Comparison of ENCODE assay signal across 8 cellular contexts in the genomic region with DNA sequence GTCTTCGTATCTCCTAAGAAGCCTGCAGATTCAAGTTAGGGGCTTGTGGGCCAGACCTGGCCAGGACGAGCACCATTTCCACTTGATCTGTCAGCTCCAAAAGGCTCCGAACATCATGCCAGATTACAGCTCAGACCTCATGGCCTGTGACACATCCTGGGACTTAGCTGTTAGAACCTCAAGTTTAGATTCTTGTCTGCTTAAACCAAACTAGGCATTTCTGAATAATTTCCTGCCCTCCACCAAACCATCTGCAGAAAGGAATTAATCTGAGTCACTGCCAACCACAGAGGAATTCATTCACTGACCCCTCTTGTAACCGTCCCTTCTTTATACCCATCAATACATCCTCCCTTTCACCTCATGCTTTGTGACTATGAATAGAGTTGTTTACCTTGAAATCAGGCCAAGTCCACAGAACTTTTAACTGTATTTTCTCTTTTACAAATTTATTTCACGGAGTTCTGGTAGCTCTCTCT.
DNase-seq lines count a peak whose midpoint lies in the region; ATAC-seq, FAIRE-seq and TF ChIP-seq lines count a peak whose summit lies in the region.

No MANE protein-coding gene starts in this region.

- SMC1A ChIA-PET in GM12878 (lab: Charles Lee; ENCODE audit: uncharacterized antibody, unreplicated experiment), result interaction anchor here (0.9 to 1.6 kb wide), 3 partner anchors 13 to 203 kb away, joined by 3 read pairs; no protein-coding TSS in a partner anchor

- RAD21 ChIA-PET in GM12878 (lab: Charles Lee; ENCODE audit: unreplicated experiment), result interaction anchor here (1.2 to 2.2 kb wide), 2 partner anchors 52 to 356 kb away, joined by 3 to 8 read pairs; no protein-coding TSS in a partner anchor

- no peak overlapping the region for H3K4me2 ChIP-seq in GM12878 (ENCODE audit: control insufficient read depth, insufficient read depth)

- no peaks in the 10 kb centered on the region for H3K79me2 ChIP-seq in GM12878 (ENCODE audit: control insufficient read depth, insufficient read depth, low read length)

- H3K36me3 ChIP-seq in GM12878 (ENCODE audit: control insufficient read depth in 2 of 2, insufficient read depth in 2 of 2, low read length in 1 of 2) (no peaks in the 10 kb centered on the region), muscle layer of duodenum (ENCODE audit: control insufficient read depth in 1 of 2, insufficient read depth in 2 of 2, low read length in 2 of 2) (no peaks in the 10 kb centered on the region)

- POLR2A ChIA-PET in GM12878 (lab: Charles Lee), result interaction anchor here (0.6 kb wide), 3 partner anchors 34 to 626 kb away, joined by 4 to 6 read pairs (median 5); no protein-coding TSS in a partner anchor

- no peaks in the 10 kb centered on the region for H3K4me1 ChIP-seq in GM12878 (ENCODE audit: control insufficient read depth, insufficient read depth, low read length)
- H3K4me1 ChIP-seq in muscle layer of duodenum (ENCODE audit: control insufficient read depth in 1 of 2, insufficient read depth in 2 of 2, low read length in 2 of 2), result peaks cover 19 to 26% of the 10 kb centered on the region in 2 donors

- no peak for TF ChIP-seq POLR2A in NB4 (IDR thresholded peaks at IDR 0.05; ENCODE audit: extremely low read depth, insufficient read length)
- TF ChIP-seq POLR2A in GM12878 (IDR thresholded peaks at IDR 0.05; ENCODE audit: low read depth, low read length), result no peak

- no peak for FAIRE-seq in GM12878 (lab: Jason Lieb, UNC)

- H3K9ac ChIP-seq in GM12878 (ENCODE audit: control insufficient read depth, insufficient read depth, low read length), result no peak overlapping the region

- ATAC-seq in GM12878 (no peak; the same call in 2 of the 3 replicates), HG02678 (IDR thresholded peaks at IDR 0.05; ENCODE audit: unreplicated experiment) (no peak), GM19467 (IDR thresholded peaks at IDR 0.05; ENCODE audit: unreplicated experiment) (no peak), GM21576 (IDR thresholded peaks at IDR 0.05; ENCODE audit: unreplicated experiment) (no peak)

- TF ChIP-seq CTCF in NB4 (IDR thresholded peaks at IDR 0.05; ENCODE audit: low read depth, low read length) (no peak), GM12878 (IDR thresholded peaks at IDR 0.05 in 2 of 3, conservative IDR thresholded peaks at IDR 0.05 in 1 of 3; ENCODE audit: control insufficient read depth in 2 of 3, extremely low read depth in 1 of 3, insufficient read depth in 1 of 3, low read depth in 3 of 3, low read length in 3 of 3) (no peak)

- H3K27me3 ChIP-seq in GM12878 (replicated peaks in 1 of 2; ENCODE audit: control insufficient read depth in 2 of 2, insufficient read depth in 2 of 2, low read length in 1 of 2) (no peaks in the 10 kb centered on the region), muscle layer of duodenum (ENCODE audit: low read depth, low read length) (no peaks in the 10 kb centered on the region)

- intact Hi-C loops in GM12878 (cut with micrococcal nuclease; ENCODE audit: unreplicated experiment), result no loop called here

- H2AFZ ChIP-seq in GM12878 (ENCODE audit: control insufficient read depth, low read depth, low read length), result no peak overlapping the region; the same call in 1 of the 2 replicates

- no TSS peak for BruUV-seq in GM12878 (replicated peaks; lab: Mats Ljungman, UMichigan)

- no peak for TF ChIP-seq RAD21 in GM12878 (IDR thresholded peaks at IDR 0.05; ENCODE audit: insufficient read depth, low read depth, low read length)

- TF ChIP-seq EP300 in GM12878 (IDR thresholded peaks at IDR 0.05; ENCODE audit: borderline replicate concordance in 1 of 2, control insufficient read depth in 1 of 2, low read depth in 2 of 2, low read length in 2 of 2), result no peak

- H3K4me3 ChIP-seq in NB4 (ENCODE audit: low read depth, low read length) (peak overlapping the region; percentile 13), GM12878 (no peak overlapping the region), muscle layer of duodenum (ENCODE audit: low read depth in 1 of 2, low read length in 2 of 2) (peak overlapping the region; percentile 17 to 34)

- no peaks in the 10 kb centered on the region for H4K20me1 ChIP-seq in GM12878 (ENCODE audit: control insufficient read depth, insufficient read depth)

- H3K27ac ChIP-seq in GM12878 (ENCODE audit: control insufficient read depth, insufficient read depth) (no peak overlapping the region), muscle layer of duodenum (ENCODE audit: low read length) (peak overlapping the region; percentile 57)

- 35% methylated on average over 5 of the region's 5 CpGs for WGBS in GM12878 (ENCODE audit: insufficient coverage, insufficient replicate concordance, low lambda C conversion rate, missing lambda C conversion rate)

- in situ Hi-C loops in GM12878 (cut with MboI), result no loop called here

- CTCF ChIA-PET in GM12878 (lab: Yijun Ruan, JAX), result interaction anchor here (0.6 to 1.9 kb wide), 5 partner anchors 10 to 356 kb away, joined by 3 to 7 read pairs (median 4); no protein-coding TSS in a partner anchor

- DNase-seq in EH (ENCODE audit: low read depth), result peak; percentile 99
- DNase-seq in NB4 (ENCODE audit: low read depth), result peak; percentile 86
- DNase-seq in GM12878 (ENCODE audit: low read depth, low spot score), result no peak
- no peak for DNase-seq in SKM-1 (lab: John Stamatoyannopoulos, UW; ENCODE audit: unreplicated experiment)

- H3K9me3 ChIP-seq in GM12878 (replicated peaks; ENCODE audit: control insufficient read depth, insufficient read depth, low read length) (no peaks in the 10 kb centered on the region; the same call in 2 of the 3 replicates), muscle layer of duodenum (ENCODE audit: control insufficient read depth in 1 of 2, low read length in 2 of 2) (no peaks in the 10 kb centered on the region)

TF ChIP-seq in GM12878, 131 proteins besides CTCF, POLR2A, EP300 and RAD21:
- TF ChIP-seq SUPT20H (IDR thresholded peaks at IDR 0.05; ENCODE audit: borderline replicate concordance, control insufficient read depth, low read depth, low read length) (no peak), RUNX3 (IDR thresholded peaks at IDR 0.05; ENCODE audit: low read length) (peak; percentile 49), BMI1 (IDR thresholded peaks at IDR 0.05; ENCODE audit: borderline replicate concordance) (no peak), NR2F1 (conservative IDR thresholded peaks at IDR 0.05) (no peak)
TF ChIP-seq in GM12878: peak in this region for 1.

Comparison
In these comparisons a context has a peak if more than half of its experiments do, and no peak if none do; other contexts are left out.
1. DNase-seq: peak in EH (single experiment) and NB4 (single experiment); none in GM12878 (single experiment) and SKM-1 (single experiment).